Comparison of ENCODE assay signal across 8 cellular contexts in the genomic region with DNA sequence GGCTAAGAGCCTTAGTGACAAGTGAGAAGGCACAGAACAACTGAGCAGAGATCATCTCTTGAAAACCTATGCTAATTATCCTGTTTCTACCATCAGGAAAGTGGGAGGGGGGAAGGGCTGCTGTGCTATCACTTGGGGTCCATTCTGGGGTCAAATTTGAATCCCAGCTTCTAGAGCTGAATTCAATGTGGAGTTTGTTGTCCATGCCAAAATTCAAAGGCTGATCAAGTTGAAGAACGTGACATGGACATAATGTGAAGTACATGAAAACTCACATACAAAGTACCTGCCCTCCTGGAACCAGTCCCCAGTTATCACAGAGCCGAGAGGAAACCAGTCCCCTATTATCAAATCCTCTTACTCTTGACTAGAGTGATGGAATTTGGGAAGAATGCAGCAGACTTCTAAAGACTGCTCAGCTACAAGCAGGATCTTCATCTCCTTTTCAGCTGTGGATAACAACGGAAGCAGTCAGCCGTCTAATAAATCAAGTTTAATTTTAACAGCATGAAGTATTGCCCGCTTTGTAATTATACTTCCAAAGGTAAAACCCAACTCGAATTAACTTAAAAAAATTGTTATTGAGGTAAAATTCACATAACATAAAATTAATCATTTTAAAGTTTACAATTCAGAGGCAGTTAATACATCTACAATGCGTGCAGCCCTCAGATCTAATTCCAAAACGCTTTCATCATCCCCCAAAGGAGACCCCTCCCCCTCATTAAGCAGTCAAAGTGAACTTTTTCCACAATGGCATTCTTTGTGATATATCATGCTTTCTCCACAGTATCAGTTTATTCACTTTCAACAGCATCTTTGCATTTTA.
DNase-seq lines count a peak whose midpoint lies in the region; ATAC-seq and TF ChIP-seq lines count a peak whose summit lies in the region.

No MANE protein-coding gene starts in this region.

- H3K36me3 Mint-ChIP-seq in activated naive CD8-positive, alpha-beta T cell: peaks cover 21% of the 10 kb centered on the region

- H3K9me3 ChIP-seq in right atrium auricular region (no peaks in the 10 kb centered on the region), stomach smooth muscle (ENCODE audit: control insufficient read depth in 2 of 2, low read length in 2 of 2) (no peaks in the 10 kb centered on the region)

- no peak for TF ChIP-seq CTCF in right atrium auricular region (IDR thresholded peaks at IDR 0.05)

- no peaks in the 10 kb centered on the region for H3K27me3 Mint-ChIP-seq in activated naive CD8-positive, alpha-beta T cell

- H3K36me3 ChIP-seq in right atrium auricular region (peaks cover 33% of the 10 kb centered on the region), stomach smooth muscle (ENCODE audit: control insufficient read depth in 2 of 2, insufficient read depth in 2 of 2, low read length in 2 of 2) (peaks cover 0 to 2% of the 10 kb centered on the region in 2 donors)

- peak; percentile 52 for DNase-seq in HT1080 (ENCODE audit: low read depth)
- no peak for DNase-seq in right atrium auricular region (ENCODE audit: low spot score)
- no peak for DNase-seq in stimulated activated CD4-positive, alpha-beta T cell treated with anti-CD3 and anti-CD28 coated beads, Interleukin-1b, Interleukin-23, amount 100 ng/mL, for 48 hours
- no peak for DNase-seq in amniotic stem cell (lab: John Stamatoyannopoulos, UW)
- no peak for DNase-seq in middle frontal gyrus (ENCODE audit: extremely low spot score, low spot score)

- peak overlapping the region; percentile 84 for H3K4me3 Mint-ChIP-seq in activated naive CD8-positive, alpha-beta T cell

- no peak overlapping the region for H3K4me3 ChIP-seq in right atrium auricular region
- peak overlapping the region in 1 of 2 donors; percentile 8 for H3K4me3 ChIP-seq in stomach smooth muscle (ENCODE audit: low read length in 2 of 2)

- peak overlapping the region; percentile 86 for H3K27ac Mint-ChIP-seq in activated naive CD8-positive, alpha-beta T cell

- no peaks in the 10 kb centered on the region for H3K9me3 Mint-ChIP-seq in activated naive CD8-positive, alpha-beta T cell (ENCODE audit: low read depth)

- peak overlapping the region; percentile 79 to 86 for H3K27ac ChIP-seq in right atrium auricular region
- peak overlapping the region; percentile 46 for H3K27ac ChIP-seq in stomach smooth muscle (ENCODE audit: low read length)

- ATAC-seq in HG03565 (IDR thresholded peaks at IDR 0.05; ENCODE audit: unreplicated experiment): no peak

- H3K9ac ChIP-seq in stomach smooth muscle (ENCODE audit: low read length in 2 of 2): peak overlapping the region in 1 of 2 donors; percentile 12

- H3K4me1 ChIP-seq in right atrium auricular region: peaks cover 0 to 84% of the 10 kb centered on the region in 2 donors
- peaks cover 41% of the 10 kb centered on the region for H3K4me1 ChIP-seq in stomach smooth muscle (ENCODE audit: control insufficient read depth, insufficient read depth, low read length)

- H3K4me1 Mint-ChIP-seq in activated naive CD8-positive, alpha-beta T cell (ENCODE audit: low read depth): peaks cover 72% of the 10 kb centered on the region

- H3K27me3 ChIP-seq in right atrium auricular region (no peaks in the 10 kb centered on the region), stomach smooth muscle (ENCODE audit: control insufficient read depth in 1 of 2, insufficient read depth in 2 of 2, low read length in 2 of 2) (no peaks in the 10 kb centered on the region)
